Comparison of ENCODE assay signal across 9 cellular contexts in the genomic region with DNA sequence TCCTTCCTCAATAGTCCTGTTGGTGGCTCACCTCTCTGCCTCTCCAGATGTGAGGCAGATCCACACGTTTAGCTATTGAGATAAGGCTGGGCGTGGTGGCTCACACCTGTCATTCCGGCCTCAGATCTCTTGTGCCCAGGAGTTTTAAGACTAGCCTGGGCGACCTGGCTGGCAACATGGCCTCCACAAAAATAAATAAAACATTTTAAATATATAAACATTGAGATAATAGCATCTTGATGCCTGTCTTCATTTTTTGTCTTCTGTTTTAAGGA. TPM values are rescaled to one million over a fixed set of nuclear protein-coding genes. Genes with fewer than 3 reads are reported as not detected.
A peak's percentile ranks its signal among the peaks of the same experiment; 100 is the strongest.
DNase-seq lines count a peak whose midpoint lies in the region; ATAC-seq and TF ChIP-seq lines count a peak whose summit lies in the region.
"Had no signal": no experiment of that assay in that cellular context is flagged by ENCODE, and none has a peak within 500 bp of the region (broad histone marks: within the 10 kb centered on the region; RNA-seq: fewer than 3 reads in every experiment).

No MANE protein-coding gene starts in this region.

- TF ChIP-seq CTCF in WI38 (IDR thresholded peaks at IDR 0.05; ENCODE audit: low read depth, low read length), result no peak
- no peak for TF ChIP-seq CTCF in GM13977 (IDR thresholded peaks at IDR 0.05; ENCODE audit: extremely low read depth, insufficient read depth, missing control alignments)

- ATAC-seq in activated T-cell treated with anti-CD3 and anti-CD28 coated beads, Interleukin-2, amount 50 U/mL, for 4 hours, result no peak
- ATAC-seq in GM19452 (IDR thresholded peaks at IDR 0.05; ENCODE audit: unreplicated experiment), result no peak
- ATAC-seq: effector memory CD8-positive, alpha-beta T cell had no signal

- peaks cover 6% of the 10 kb centered on the region for H3K4me1 Mint-ChIP-seq in activated T-cell treated with anti-CD3 and anti-CD28 coated beads, Interleukin-2, amount 50 U/mL, for 4 hours (ENCODE audit: low read depth)

- no peak overlapping the region for H3K27ac ChIP-seq in iPS-18a (ENCODE audit: low read length)
- H3K27ac ChIP-seq in subcutaneous abdominal adipose tissue (ENCODE audit: low read depth, low read length), result peak overlapping the region; percentile 90

- H3K27me3 Mint-ChIP-seq in activated T-cell treated with anti-CD3 and anti-CD28 coated beads, Interleukin-2, amount 50 U/mL, for 4 hours (ENCODE audit: low read depth), result peaks cover 3% of the 10 kb centered on the region

- no peaks in the 10 kb centered on the region for H3K36me3 Mint-ChIP-seq in activated T-cell treated with anti-CD3 and anti-CD28 coated beads, Interleukin-2, amount 50 U/mL, for 4 hours (ENCODE audit: insufficient read depth)

- H3K36me3 ChIP-seq in iPS-18a (ENCODE audit: control insufficient read depth, low read depth, low read length) (peaks cover 5% of the 10 kb centered on the region), subcutaneous abdominal adipose tissue (ENCODE audit: control insufficient read depth in 5 of 5, insufficient read depth in 5 of 5, low read length in 5 of 5) (peaks cover 0 to 18% (median 16%) of the 10 kb centered on the region in 5 donors)

- H3K9ac ChIP-seq in iPS-18a (ENCODE audit: low read length) (no peak overlapping the region), subcutaneous abdominal adipose tissue (ENCODE audit: low read length in 5 of 5) (peak overlapping the region in 4 of 5 donors; percentile 75 to 81 (median 76))

- H3K4me3 ChIP-seq in WI38 (ENCODE audit: low read depth, low read length) (peak overlapping the region; percentile 76; the same call in 1 of the 2 replicates), iPS-18a (ENCODE audit: low read length) (peak overlapping the region; percentile 70), subcutaneous abdominal adipose tissue (ENCODE audit: low read depth in 1 of 5, low read length in 5 of 5) (no peak overlapping the region)

- in situ Hi-C loops in GM13977 (cut with MboI; ENCODE audit: low pct_unique_long_range_greater_than_20kb, low sequenced_read_pairs, unreplicated experiment), result loop anchor here (10.0 kb wide), 1 partner anchor 155 kb away; the partner anchor contains the start of gene UBAC1

- peaks cover 10% of the 10 kb centered on the region for H3K4me1 ChIP-seq in iPS-18a (ENCODE audit: control insufficient read depth, low read depth, low read length)
- peaks cover 2 to 44% (median 26%) of the 10 kb centered on the region in 5 donors for H3K4me1 ChIP-seq in subcutaneous abdominal adipose tissue (ENCODE audit: control insufficient read depth in 5 of 5, insufficient read depth in 5 of 5, low read length in 5 of 5)

- peak overlapping the region; percentile 76 for H3K4me3 Mint-ChIP-seq in activated T-cell treated with anti-CD3 and anti-CD28 coated beads, Interleukin-2, amount 50 U/mL, for 4 hours

- no peaks in the 10 kb centered on the region for H3K9me3 Mint-ChIP-seq in activated T-cell treated with anti-CD3 and anti-CD28 coated beads, Interleukin-2, amount 50 U/mL, for 4 hours
- H3K9me3 Mint-ChIP-seq: effector memory CD8-positive, alpha-beta T cell had no signal

- H3K27me3 ChIP-seq in iPS-18a (ENCODE audit: control insufficient read depth, insufficient read depth, low read length) (peaks cover 4% of the 10 kb centered on the region), subcutaneous abdominal adipose tissue (ENCODE audit: control insufficient read depth in 5 of 5, insufficient read depth in 4 of 5, low read length in 5 of 5) (peaks cover 0 to 16% (median 11%) of the 10 kb centered on the region in 5 donors)

- DNase-seq in activated T-cell treated with anti-CD3 and anti-CD28 coated beads, Interleukin-2, amount 50 U/mL, for 4 hours, result no peak
- DNase-seq in activated T-cell treated with anti-CD3 and anti-CD28 coated beads for 4 hours (no peak), inferior parietal cortex (ENCODE audit: extremely low spot score) (no peak), GM13977 (ENCODE audit: low spot score) (no peak)
- DNase-seq: effector memory CD8-positive, alpha-beta T cell had no signal

- H3K9me3 ChIP-seq in iPS-18a (ENCODE audit: control insufficient read depth, low read depth, low read length) (no peaks in the 10 kb centered on the region), subcutaneous abdominal adipose tissue (ENCODE audit: control insufficient read depth in 5 of 5, low read length in 5 of 5) (no peaks in the 10 kb centered on the region)

RNA-seq across cellular contexts. Expression of gene TMEM250, which starts 1.4 kb away (rescaled TPM):
- 10 to 100 TPM; 46.3 to 47.4 (median 46.5) TPM for total RNA-seq in activated T-cell treated with anti-CD3 and anti-CD28 coated beads, Interleukin-2, amount 50 U/mL, for 4 hours

RNA-seq across cellular contexts. Expression of gene NACC2, which starts 25.0 kb away (rescaled TPM):
- 1 to 10 TPM; 5.9 to 6.2 (median 6.0) TPM for total RNA-seq in activated T-cell treated with anti-CD3 and anti-CD28 coated beads, Interleukin-2, amount 50 U/mL, for 4 hours

Comparison
In these comparisons a context has a peak if more than half of its experiments do, and no peak if none do; other contexts are left out.
1. H3K4me3 ChIP-seq: peak in WI38 (single experiment) and iPS-18a (single experiment); none in subcutaneous abdominal adipose tissue (0 of 5).